ENCODE assay signal across 16 cellular contexts in genomic region chr5:71481441-71481840, GRCh38. TPM values are rescaled to one million over a fixed set of nuclear protein-coding genes. Genes with fewer than 3 reads are reported as not detected.
A peak's percentile ranks its signal among the peaks of the same experiment; 100 is the strongest.
DNase-seq lines count a peak whose midpoint lies in the region; FAIRE-seq and TF ChIP-seq lines count a peak whose summit lies in the region.
"Had no signal": no experiment of that assay in that cellular context is flagged by ENCODE, and none has a peak within 500 bp of the region (broad histone marks: within the 10 kb centered on the region; RNA-seq: fewer than 3 reads in every experiment).

No MANE protein-coding gene starts in this region.

- H3K4me2 ChIP-seq in mammary epithelial cell (ENCODE audit: insufficient read depth, low read depth, low read length) (no peak overlapping the region), PC-9 (0 out of 2 replicates have a peak overlapping the region, but pooled peaks have one; percentile 45)

- H3K36me3 ChIP-seq in mammary epithelial cell (ENCODE audit: insufficient read depth, low read length) (peaks cover 9% of the 10 kb centered on the region), PC-9 (ENCODE audit: low read depth) (peaks cover 21% of the 10 kb centered on the region), bronchial epithelial cell (ENCODE audit: control insufficient read depth, insufficient read depth, low read length) (peaks cover 2% of the 10 kb centered on the region)

- CTCF ChIA-PET in MCF 10A (lab: Yijun Ruan, JAX) (no interaction called here), mammary epithelial cell (lab: Charles Lee; ENCODE audit: low non-redundant PET) (no interaction called here), PC-9 (lab: Charles Lee) (no interaction called here)

- H3K9me3 ChIP-seq in mammary epithelial cell (replicated peaks; ENCODE audit: insufficient read depth, low read length): no peaks in the 10 kb centered on the region
- no peaks in the 10 kb centered on the region for H3K9me3 ChIP-seq in PC-9 (ENCODE audit: insufficient read depth, low read depth)
- H3K9me3 ChIP-seq: BE2C had no signal

- DNase-seq in MCF 10A (ENCODE audit: unreplicated experiment) (peak; percentile 18), mammary epithelial cell (no peak), PC-9 (no peak), bronchial epithelial cell (ENCODE audit: low read depth) (peak; percentile 67), GM12892 (ENCODE audit: insufficient read length) (no peak), GM12891 (ENCODE audit: insufficient read length, low spot score) (no peak), NCI-H1694 (lab: John Stamatoyannopoulos, UW) (no peak)
- no peak for DNase-seq in NK-92 treated with Interleukin-12 subunit alpha and Interleukin-12 subunit beta, amount 100 ng/mL, for 24 hours (lab: John Stamatoyannopoulos, UW)
- DNase-seq: BE2C; CD8-positive, alpha-beta T cell; DMS153; GF-D8 had no signal

- no peak for TF ChIP-seq CTCF in MCF 10A (IDR thresholded peaks at IDR 0.05; ENCODE audit: unreplicated experiment)
- TF ChIP-seq CTCF in mammary epithelial cell (conservative IDR thresholded peaks at IDR 0.05 in 1 of 2, IDR thresholded peaks at IDR 0.05 in 1 of 2; ENCODE audit: extremely low read depth in 1 of 2, insufficient read depth in 1 of 2, low read depth in 1 of 2, low read length in 2 of 2): no peak
- TF ChIP-seq CTCF in PC-9 (conservative IDR thresholded peaks at IDR 0.05): no peak
- TF ChIP-seq CTCF in bronchial epithelial cell (IDR thresholded peaks at IDR 0.05; ENCODE audit: insufficient read depth, low read length, severe bottlenecking): no peak

- H3K27ac ChIP-seq in mammary epithelial cell (ENCODE audit: insufficient read depth, low read depth, low read length) (no peak overlapping the region), PC-9 (no peak overlapping the region)
- H3K27ac ChIP-seq: GM23248 had no signal

- no peak overlapping the region for H3K9ac ChIP-seq in mammary epithelial cell (ENCODE audit: insufficient read depth, low read length)
- H3K9ac ChIP-seq: GM23248 had no signal

- POLR2A ChIA-PET in MCF 10A (lab: Yijun Ruan, JAX) (interaction anchor here (0.7 kb wide), 1 partner anchor 853 kb away, joined by 3 read pairs; no protein-coding TSS in a partner anchor), PC-9 (lab: Charles Lee; ENCODE audit: unreplicated experiment) (no interaction called here)

- H3K4me3 ChIP-seq in mammary epithelial cell (replicated peaks in 1 of 3; ENCODE audit: insufficient read depth in 1 of 3, low read depth in 2 of 3, low read length in 3 of 3): no peak overlapping the region
- H3K4me3 ChIP-seq in PC-9: no peak overlapping the region
- H3K4me3 ChIP-seq in bronchial epithelial cell (ENCODE audit: low read depth, low read length): no peak overlapping the region
- H3K4me3 ChIP-seq: GM23248 had no signal

- BruUV-seq in MCF 10A (replicated peaks; lab: Mats Ljungman, UMichigan) (no TSS peak), mammary epithelial cell (replicated peaks; lab: Mats Ljungman, UMichigan) (no TSS peak), PC-9 (replicated peaks; lab: Mats Ljungman, UMichigan) (no TSS peak)

- in situ Hi-C loops in mammary epithelial cell (cut with MboI; ENCODE audit: low sequenced_read_pairs in 2 of 2): no loop called here

- no peak overlapping the region for H3K27ac Mint-ChIP-seq in MCF 10A (ENCODE audit: low read depth, unreplicated experiment)
- H3K27ac Mint-ChIP-seq: CD14-positive monocyte; CD8-positive, alpha-beta T cell had no signal

- H4K20me1 ChIP-seq in mammary epithelial cell (ENCODE audit: insufficient read depth, low read length) (peaks cover 2% of the 10 kb centered on the region), PC-9 (ENCODE audit: insufficient read depth) (no peaks in the 10 kb centered on the region)

- H3K4me1 ChIP-seq in mammary epithelial cell (ENCODE audit: insufficient read depth, low read length) (peaks cover 22% of the 10 kb centered on the region), PC-9 (replicated peaks; ENCODE audit: insufficient read depth) (peaks cover 33% of the 10 kb centered on the region)
- H3K4me1 ChIP-seq: BE2C had no signal

- H3K9me3 Mint-ChIP-seq in MCF 10A (ENCODE audit: unreplicated experiment): no peaks in the 10 kb centered on the region
- H3K9me3 Mint-ChIP-seq: CD8-positive, alpha-beta T cell had no signal

- no peaks in the 10 kb centered on the region for H3K27me3 Mint-ChIP-seq in MCF 10A (ENCODE audit: insufficient read depth, unreplicated experiment)

- peaks cover 3% of the 10 kb centered on the region; the same call in 1 of the 2 replicates for H3K9me2 ChIP-seq in PC-9 (ENCODE audit: insufficient read depth)

- H3K4me3 Mint-ChIP-seq in MCF 10A (ENCODE audit: unreplicated experiment): no peak overlapping the region
- H3K4me3 Mint-ChIP-seq: CD14-positive monocyte; CD8-positive, alpha-beta T cell had no signal

- TF ChIP-seq POLR2A in GM12892 (IDR thresholded peaks at IDR 0.05; ENCODE audit: low read depth, low read length) (no peak), GM12891 (IDR thresholded peaks at IDR 0.05; ENCODE audit: low read depth, low read length) (no peak)

- no peaks in the 10 kb centered on the region for H3K27me3 ChIP-seq in mammary epithelial cell (ENCODE audit: insufficient read depth, low read length)
- H3K27me3 ChIP-seq in PC-9 (ENCODE audit: insufficient read depth, low read depth): no peaks in the 10 kb centered on the region
- no peaks in the 10 kb centered on the region for H3K27me3 ChIP-seq in bronchial epithelial cell (ENCODE audit: control insufficient read depth, insufficient read depth, low read length)
- H3K27me3 ChIP-seq: BE2C had no signal

- dilution Hi-C loops in mammary epithelial cell (cut with HindIII; ENCODE audit: low sequenced_read_pairs): no loop called here

- H2AFZ ChIP-seq in mammary epithelial cell (ENCODE audit: low read depth, low read length) (no peak overlapping the region), PC-9 (no peak overlapping the region)
- H2AFZ ChIP-seq: GM23248 had no signal

- no peak for FAIRE-seq in bronchial epithelial cell (lab: Jason Lieb, UNC)
- no peak for FAIRE-seq in GM12892 (lab: Jason Lieb, UNC)
- FAIRE-seq in GM12891 (lab: Jason Lieb, UNC): no peak
- FAIRE-seq: A204.1, D721Med had no signal

- H3F3A ChIP-seq in PC-9 (ENCODE audit: insufficient read depth, low read depth): peaks cover 28% of the 10 kb centered on the region

- intact Hi-C loops in MCF 10A (cut with micrococcal nuclease) (no loop called here), mammary epithelial cell (cut with micrococcal nuclease) (no loop called here), PC-9 (cut with micrococcal nuclease; ENCODE audit: unreplicated experiment) (no loop called here)

- H3K4me1 Mint-ChIP-seq in MCF 10A (ENCODE audit: insufficient read depth, unreplicated experiment): peaks cover 28% of the 10 kb centered on the region
- H3K4me1 Mint-ChIP-seq: CD14-positive monocyte had no signal

- peaks cover 61% of the 10 kb centered on the region for H3K36me3 Mint-ChIP-seq in MCF 10A (ENCODE audit: insufficient read depth, unreplicated experiment)

- peaks cover 27% of the 10 kb centered on the region for H3K79me2 ChIP-seq in mammary epithelial cell (ENCODE audit: insufficient read depth, low read length)
- no peaks in the 10 kb centered on the region for H3K79me2 ChIP-seq in PC-9 (ENCODE audit: low read depth)

TF ChIP-seq in GM12891, 5 proteins besides CTCF, POLR2A, EP300 and RAD21:
- TF ChIP-seq POU2F2 (IDR thresholded peaks at IDR 0.05; ENCODE audit: low read depth, low read length) (no peak), TAF1 (IDR thresholded peaks at IDR 0.05; ENCODE audit: low read depth, low read length) (no peak), POLR2AphosphoS5 (IDR thresholded peaks at IDR 0.05; ENCODE audit: low read depth, low read length) (no peak), PAX5 (IDR thresholded peaks at IDR 0.05; ENCODE audit: insufficient read depth, low read length, severe bottlenecking) (no peak), SPI1 (IDR thresholded peaks at IDR 0.05; ENCODE audit: low read depth, low read length) (no peak)
TF ChIP-seq in GM12891: peak in this region for 0.

RNA-seq across cellular contexts. Expression of gene BDP1, which starts 26.0 kb away (rescaled TPM):
- total RNA-seq in MCF 10A (2022) (29.6 and 31.3 TPM in 2 replicates), mammary epithelial cell (10 to 100 TPM; 18.7 to 26.4 TPM), PC-9 (2021) (12.0 and 20.0 TPM in 2 replicates), bronchial epithelial cell (17.1 and 19.5 TPM in 2 replicates)
- polyA plus RNA-seq in mammary epithelial cell: 6.1 TPM
- polyA minus RNA-seq in mammary epithelial cell: 16.1 TPM
- 15.1 TPM for polyA plus RNA-seq in GM12892 (2012; ENCODE audit: missing spikeins)
- polyA plus RNA-seq in GM12891 (2012; ENCODE audit: low read depth, missing spikeins): 6.0 TPM

Comparison
In these comparisons a context has a peak if more than half of its experiments do, and no peak if none do; other contexts are left out.
1. DNase-seq: peak in MCF 10A (single experiment) and bronchial epithelial cell (single experiment); none in mammary epithelial cell (single experiment), PC-9 (0 of 2), GM12892 (single experiment), NK-92 treated with Interleukin-12 subunit alpha and Interleukin-12 subunit beta, amount 100 ng/mL, for 24 hours (single experiment), GM12891 (single experiment) and NCI-H1694 (single experiment).